26 cellular contexts compared by ENCODE assay signal in the genomic region with DNA sequence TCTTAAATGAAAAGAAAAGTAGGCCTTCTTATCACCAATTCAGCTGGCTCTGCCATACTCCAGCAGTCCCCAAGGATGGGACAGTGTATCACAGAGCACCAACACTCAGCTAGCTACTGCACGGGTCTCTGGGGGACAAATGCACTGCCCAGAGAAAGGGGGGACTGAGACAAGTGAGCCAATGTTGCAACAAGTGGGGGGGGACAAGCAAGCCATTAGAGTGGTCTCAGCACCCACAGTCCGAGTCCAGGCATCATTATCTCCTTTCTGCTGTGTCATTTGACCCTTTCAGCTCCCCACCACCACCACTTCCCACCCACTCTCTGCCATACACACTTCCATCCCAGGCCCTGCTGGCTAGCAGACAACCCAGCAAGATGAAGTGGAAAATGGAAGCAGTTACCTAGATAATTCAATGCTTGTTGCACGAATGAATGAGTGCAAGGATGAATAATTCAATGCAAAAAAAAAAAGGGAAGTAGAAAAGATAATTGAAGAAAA. TPM values are rescaled to one million over a fixed set of nuclear protein-coding genes. Genes with fewer than 3 reads are reported as not detected.
"Had no signal": no experiment of that assay in that cellular context is flagged by ENCODE, and none has a peak within 500 bp of the region (broad histone marks: within the 10 kb centered on the region; RNA-seq: fewer than 3 reads in every experiment).

No MANE protein-coding gene starts in this region.

- DNase-seq: dermis blood vessel endothelial cell; dorsolateral prefrontal cortex; effector CD4-positive, alpha-beta T cell; effector memory CD4-positive, alpha-beta T cell; esophagus squamous epithelium; foreskin fibroblast; foreskin melanocyte; gastrocnemius medialis; heart left ventricle; hypothalamus; immature natural killer cell; islet precursor cell; left cardiac atrium; left lung; left ventricle myocardium superior; lower lobe of right lung; mesenchymal stem cell; mucosa of descending colon had no signal

- H3K36me3 ChIP-seq: esophagus squamous epithelium, gastrocnemius medialis, heart left ventricle, left lung, lower lobe of right lung had no signal

- H3K4me3 ChIP-seq: coronary artery, dorsolateral prefrontal cortex, esophagus squamous epithelium, gastrocnemius medialis, heart left ventricle, hepatocyte, left lung, lower lobe of right lung, mucosa of descending colon had no signal

- H3K27ac ChIP-seq: coronary artery, dorsolateral prefrontal cortex, esophagus squamous epithelium, gastrocnemius medialis, heart left ventricle, hepatocyte, left lung, lower lobe of right lung had no signal

- ATAC-seq: gastrocnemius medialis, heart left ventricle, left cardiac atrium, left lung, left ventricle myocardium superior, lower lobe of right lung, mucosa of descending colon had no signal

- H3K9me3 ChIP-seq: esophagus squamous epithelium, gastrocnemius medialis, heart left ventricle, left lung, lower lobe of right lung, mucosa of descending colon had no signal

- FAIRE-seq: colon, endothelial cell of umbilical vein had no signal

RNA-seq across cellular contexts. Expression of a gene that starts 7.0 kb away (rescaled TPM):
- total RNA-seq: dermis blood vessel endothelial cell, endothelial cell of umbilical vein, epithelial cell of proximal tubule, gastrocnemius medialis, glomerular endothelial cell, left ventricle myocardium superior, lung microvascular endothelial cell, myocyte had no signal
- polyA plus RNA-seq: endothelial cell of umbilical vein had no signal
